10 cellular contexts compared by ENCODE assay signal in the genomic region with DNA sequence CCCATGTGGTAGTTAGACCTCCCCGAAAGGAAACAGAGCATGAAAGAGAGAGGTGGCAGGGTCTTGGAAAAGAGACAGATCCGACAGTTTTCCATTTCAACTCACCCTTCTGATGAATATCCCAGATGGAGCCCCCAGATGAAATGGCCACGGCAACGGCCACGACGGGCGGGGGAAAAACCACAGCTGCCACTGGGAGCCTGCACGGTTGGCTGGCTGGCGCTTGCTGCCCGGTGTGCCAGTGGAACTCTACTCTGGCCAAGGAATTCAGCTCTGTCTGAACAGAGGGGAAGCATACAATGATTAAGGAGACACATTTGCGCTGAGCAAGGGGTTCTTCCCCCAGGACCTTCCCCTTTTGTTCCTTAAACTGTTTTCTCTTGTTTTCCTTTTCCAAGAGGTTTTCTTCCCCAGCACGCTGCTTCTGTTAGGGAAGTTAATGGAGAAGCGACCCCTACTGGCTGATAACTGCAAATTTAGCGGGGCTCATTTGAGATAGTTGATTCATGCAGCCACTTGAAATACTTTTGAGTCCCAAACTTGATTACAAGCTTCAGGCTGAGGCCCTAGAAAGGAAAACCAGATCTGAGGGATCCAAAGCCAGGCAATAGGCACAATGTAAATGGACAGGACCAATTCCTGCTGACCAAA.
DNase-seq lines count a peak whose midpoint lies in the region; ATAC-seq, FAIRE-seq and TF ChIP-seq lines count a peak whose summit lies in the region.
"Had no signal": no experiment of that assay in that cellular context is flagged by ENCODE, and none has a peak within 500 bp of the region (broad histone marks: within the 10 kb centered on the region; RNA-seq: fewer than 3 reads in every experiment).

No MANE protein-coding gene starts in this region.

- H4K20me1 ChIP-seq in HepG2 (ENCODE audit: insufficient read depth, low read length) (no peaks in the 10 kb centered on the region), OCI-LY3 (ENCODE audit: insufficient read depth, low read length) (no peaks in the 10 kb centered on the region)

- TF ChIP-seq POLR2A in HepG2 (IDR thresholded peaks at IDR 0.05; ENCODE audit: insufficient read depth in 1 of 2, low read depth in 2 of 2, low read length in 2 of 2), result no peak

- H2AFZ ChIP-seq in HepG2 (ENCODE audit: low read length) (no peak overlapping the region), OCI-LY3 (ENCODE audit: low read depth, low read length) (no peak overlapping the region)

- TF ChIP-seq EP300 in HepG2 (IDR thresholded peaks at IDR 0.05; ENCODE audit: low read depth in 2 of 2, low read length in 2 of 2), result no peak
- no peak for TF ChIP-seq EP300 in HepG2 (CRISPR knock-in tag; IDR thresholded peaks at IDR 0.05; ENCODE audit: borderline replicate concordance)

- 78% methylated on average over 14 of the region's 14 CpGs for WGBS in liver
- 10% methylated on average over 6 of the region's 14 CpGs for WGBS in HepG2 (ENCODE audit: low lambda C conversion rate)

- intact Hi-C loops in HepG2 (cut with micrococcal nuclease; ENCODE audit: unreplicated experiment), result no loop called here
- intact Hi-C loops in activated T-helper 2 cell treated with anti-CD3 and anti-CD28 coated beads, Interferon-gamma antibody, Interleukin-2, Interleukin-4, amounts not matched to agents 10 μg/mL and 5 μg/mL and 100 μg/mL, durations not matched to agents 14 hours and 24 hours and 36 hours (cut with micrococcal nuclease), result no loop called here

- ATAC-seq in HepG2, result no peak
- ATAC-seq: esophagus mucosa had no signal

- H3K4me1 ChIP-seq in liver (ENCODE audit: control insufficient read depth in 4 of 4, insufficient read depth in 4 of 4, low read length in 3 of 4) (no peaks in the 10 kb centered on the region), HepG2 (ENCODE audit: insufficient read depth, low read length) (no peaks in the 10 kb centered on the region), OCI-LY3 (ENCODE audit: low read length) (no peaks in the 10 kb centered on the region)

- H3K4me2 ChIP-seq in HepG2 (ENCODE audit: low read depth, low read length), result no peak overlapping the region
- H3K4me2 ChIP-seq in OCI-LY3 (ENCODE audit: low read length), result no peak overlapping the region

- H3K27ac Mint-ChIP-seq in activated T-helper 2 cell treated with anti-CD3 and anti-CD28 coated beads, Interferon-gamma antibody, Interleukin-2, Interleukin-4, amounts not matched to agents 10 μg/mL and 5 μg/mL and 100 μg/mL, durations not matched to agents 14 hours and 24 hours and 36 hours, result no peak overlapping the region

- BruUV-seq in HepG2 (replicated peaks; lab: Mats Ljungman, UMichigan), result no TSS peak

- FAIRE-seq in HepG2 (lab: Jason Lieb, UNC) (no peak), RCC 7860 (lab: Jason Lieb, UNC) (no peak)

- POLR2A ChIA-PET in HepG2 (lab: Yijun Ruan, JAX), result no interaction called here

- H3K27ac ChIP-seq in liver (ENCODE audit: low read depth in 1 of 2, low read length in 2 of 2), result no peak overlapping the region
- no peak overlapping the region for H3K27ac ChIP-seq in HepG2 (ENCODE audit: extremely low read length, insufficient read depth, low read length)
- no peak overlapping the region for H3K27ac ChIP-seq in OCI-LY3 (ENCODE audit: low read length)

- peaks cover 4% of the 10 kb centered on the region for H3K9me3 Mint-ChIP-seq in activated T-helper 2 cell treated with anti-CD3 and anti-CD28 coated beads, Interferon-gamma antibody, Interleukin-2, Interleukin-4, amounts not matched to agents 10 μg/mL and 5 μg/mL and 100 μg/mL, durations not matched to agents 14 hours and 24 hours and 36 hours

- H3K79me2 ChIP-seq in HepG2 (ENCODE audit: insufficient read depth, low read length) (no peaks in the 10 kb centered on the region), OCI-LY3 (ENCODE audit: low read length) (no peaks in the 10 kb centered on the region)

- H3K9me3 ChIP-seq in liver (ENCODE audit: control insufficient read depth in 4 of 4, low read length in 3 of 4), result peaks cover 0 to 4% (median 0%) of the 10 kb centered on the region in 4 donors
- peaks cover 87% of the 10 kb centered on the region for H3K9me3 ChIP-seq in HepG2 (ENCODE audit: low read length)
- no peaks in the 10 kb centered on the region for H3K9me3 ChIP-seq in OCI-LY3 (ENCODE audit: insufficient read depth, low read length)

- H3K27me3 Mint-ChIP-seq in activated T-helper 2 cell treated with anti-CD3 and anti-CD28 coated beads, Interferon-gamma antibody, Interleukin-2, Interleukin-4, amounts not matched to agents 10 μg/mL and 5 μg/mL and 100 μg/mL, durations not matched to agents 14 hours and 24 hours and 36 hours (ENCODE audit: low read depth), result no peaks in the 10 kb centered on the region

- no peaks in the 10 kb centered on the region for H3K4me1 Mint-ChIP-seq in activated T-helper 2 cell treated with anti-CD3 and anti-CD28 coated beads, Interferon-gamma antibody, Interleukin-2, Interleukin-4, amounts not matched to agents 10 μg/mL and 5 μg/mL and 100 μg/mL, durations not matched to agents 14 hours and 24 hours and 36 hours (ENCODE audit: low read depth)

- no peaks in the 10 kb centered on the region for H3K27me3 ChIP-seq in liver (ENCODE audit: control insufficient read depth in 4 of 4, insufficient read depth in 4 of 4, low read length in 3 of 4)
- no peaks in the 10 kb centered on the region for H3K27me3 ChIP-seq in HepG2 (ENCODE audit: control insufficient read depth in 1 of 2, insufficient read depth in 2 of 2, low read length in 2 of 2)
- H3K27me3 ChIP-seq in OCI-LY3 (ENCODE audit: low read depth, low read length), result no peaks in the 10 kb centered on the region

- H3K4me3 Mint-ChIP-seq in activated T-helper 2 cell treated with anti-CD3 and anti-CD28 coated beads, Interferon-gamma antibody, Interleukin-2, Interleukin-4, amounts not matched to agents 10 μg/mL and 5 μg/mL and 100 μg/mL, durations not matched to agents 14 hours and 24 hours and 36 hours (ENCODE audit: low read depth), result no peak overlapping the region

- no peaks in the 10 kb centered on the region for H3K36me3 ChIP-seq in liver (ENCODE audit: control insufficient read depth in 4 of 4, insufficient read depth in 3 of 4, low read depth in 1 of 4, low read length in 3 of 4)
- H3K36me3 ChIP-seq in HepG2 (replicated peaks in 1 of 2; ENCODE audit: control insufficient read depth in 1 of 2, insufficient read depth in 2 of 2, low read length in 2 of 2), result no peaks in the 10 kb centered on the region
- no peaks in the 10 kb centered on the region for H3K36me3 ChIP-seq in OCI-LY3 (replicated peaks; ENCODE audit: low read depth, low read length)

- TF ChIP-seq RAD21 in liver (IDR thresholded peaks at IDR 0.05) (peak; percentile 58 to 74), HepG2 (CRISPR knock-in tag; IDR thresholded peaks at IDR 0.05) (no peak)

- TF ChIP-seq CTCF in liver (IDR thresholded peaks at IDR 0.05; ENCODE audit: low read depth, low read length, missing input control) (no peak), HepG2 (CRISPR knock-in tag; IDR thresholded peaks at IDR 0.05) (no peak), OCI-LY3 (IDR thresholded peaks at IDR 0.05; ENCODE audit: low read depth, low read length) (peak; percentile 44), fibroblast of the aortic adventitia (IDR thresholded peaks at IDR 0.05; ENCODE audit: insufficient read depth, low read length) (no peak), GM13976 (IDR thresholded peaks at IDR 0.05; ENCODE audit: borderline replicate concordance, control extremely low read depth, extremely low read depth, insufficient read depth, missing control alignments) (no peak)

- no peak overlapping the region for H3K9ac ChIP-seq in liver (ENCODE audit: low read depth in 1 of 2, low read length in 2 of 2)
- no peak overlapping the region for H3K9ac ChIP-seq in HepG2 (ENCODE audit: insufficient read depth, low read depth, low read length)
- no peak overlapping the region for H3K9ac ChIP-seq in OCI-LY3 (ENCODE audit: low read length)

- CTCF ChIA-PET in HepG2 (lab: Yijun Ruan, JAX; ENCODE audit: low intra/inter-chr PET ratio, low total read pairs), result no interaction called here

- DNase-seq in HepG2 (ENCODE audit: low spot score) (no peak), fibroblast of the aortic adventitia (ENCODE audit: low read depth) (peak; percentile 0), RCC 7860 (ENCODE audit: low spot score) (no peak), GM13976 (ENCODE audit: low spot score) (no peak)
- DNase-seq in activated T-helper 2 cell treated with anti-CD3 and anti-CD28 coated beads, Interferon-gamma antibody, Interleukin-2, Interleukin-4, amounts not matched to agents 10 μg/mL and 5 μg/mL and 100 μg/mL, durations not matched to agents 14 hours and 24 hours and 36 hours (ENCODE audit: low spot score), result no peak
- DNase-seq in activated CD4-positive, CD25-positive, alpha-beta regulatory T cell (lab: John Stamatoyannopoulos, UW), result no peak
- DNase-seq: NCI-H510A had no signal

- H3K36me3 Mint-ChIP-seq in activated T-helper 2 cell treated with anti-CD3 and anti-CD28 coated beads, Interferon-gamma antibody, Interleukin-2, Interleukin-4, amounts not matched to agents 10 μg/mL and 5 μg/mL and 100 μg/mL, durations not matched to agents 14 hours and 24 hours and 36 hours (ENCODE audit: low read depth), result no peaks in the 10 kb centered on the region

- H3K4me3 ChIP-seq in liver (ENCODE audit: low read depth in 1 of 3, low read length in 3 of 3) (peak overlapping the region in 1 of 3 donors; percentile 49), HepG2 (replicated peaks in 1 of 3; ENCODE audit: insufficient read depth in 1 of 3, low read depth in 2 of 3, low read length in 3 of 3) (no peak overlapping the region), OCI-LY3 (ENCODE audit: low read length) (no peak overlapping the region), fibroblast of the aortic adventitia (ENCODE audit: low read depth, low read length) (no peak overlapping the region)

- in situ Hi-C loops in HepG2 (cut with HindIII; ENCODE audit: extremely low pct_ligation_motif_present, low pct_unique_long_range_greater_than_20kb), result no loop called here
- in situ Hi-C loops in GM13976 (cut with MboI; ENCODE audit: low sequenced_read_pairs, unreplicated experiment), result no loop called here

TF ChIP-seq in liver, 16 proteins besides CTCF, POLR2A, EP300 and RAD21 (continues in another document):
- no peak for TF ChIP-seq YY1 (IDR thresholded peaks at IDR 0.05)
- no peak for TF ChIP-seq EGR1 (IDR thresholded peaks at IDR 0.05; ENCODE audit: low read depth in 2 of 2)
